12 cellular contexts compared by ENCODE assay signal in genomic region chr11:45879803-45880685, GRCh38. TPM values are rescaled to one million over a fixed set of nuclear protein-coding genes. Genes with fewer than 3 reads are reported as not detected.
DNase-seq lines count a peak whose midpoint lies in the region; ATAC-seq and TF ChIP-seq lines count a peak whose summit lies in the region.
"Had no signal": no experiment of that assay in that cellular context is flagged by ENCODE, and none has a peak within 500 bp of the region (broad histone marks: within the 10 kb centered on the region; RNA-seq: fewer than 3 reads in every experiment).

No MANE protein-coding gene starts in this region.

- H3K27ac ChIP-seq in RWPE1 (peak overlapping the region; percentile 64), uterus (peak overlapping the region; percentile 66 to 67)
- H3K27ac ChIP-seq: skin epidermis had no signal

- peaks cover 0 to 5% of the 10 kb centered on the region in 2 donors for H3K4me1 ChIP-seq in uterus

- H3K9me3 ChIP-seq in uterus = no peaks in the 10 kb centered on the region

- TF ChIP-seq CTCF in RWPE1 (conservative IDR thresholded peaks at IDR 0.05; ENCODE audit: low read depth) = no peak
- TF ChIP-seq CTCF in uterus (IDR thresholded peaks at IDR 0.05) = no peak

- TF ChIP-seq POLR2A in uterus (IDR thresholded peaks at IDR 0.05) = no peak

- H3K27me3 ChIP-seq in uterus = no peaks in the 10 kb centered on the region

- H3K4me3 ChIP-seq in uterus = no peak overlapping the region
- H3K4me3 ChIP-seq: skin epidermis had no signal

- intact Hi-C loops in uterus (cut with DNase I; ENCODE audit: low total_unique reads) = no loop called here

- POLR2A ChIA-PET in RWPE1 (lab: Yijun Ruan, JAX; ENCODE audit: low non-redundant PET) = no interaction called here

- ATAC-seq in GM18520 (IDR thresholded peaks at IDR 0.05; ENCODE audit: unreplicated experiment) = no peak
- no peak for ATAC-seq in GM18858 (IDR thresholded peaks at IDR 0.05; ENCODE audit: unreplicated experiment)

- no peaks in the 10 kb centered on the region for H3K36me3 ChIP-seq in uterus

- DNase-seq in NCI-H2171 treated with DMSO at 0.1 percent for 48 hours (lab: John Stamatoyannopoulos, UW) (peak; percentile 72), NCI-H2171 (lab: John Stamatoyannopoulos, UW) (no peak), RWPE1 (ENCODE audit: low spot score) (peak; percentile 76), foreskin melanocyte (peak; percentile 59), uterus (peak; percentile 47 to 77), activated gamma-delta T cell treated with Interleukin-2 at 50 U/mL for 16 hours (no peak)
- DNase-seq: aorta had no signal

- CTCF ChIA-PET in RWPE1 (lab: Yijun Ruan, JAX) = no interaction called here

RNA-seq across cellular contexts. Expression of gene MAPK8IP1, which starts 5.4 kb away (rescaled TPM):
- 10 to 100 TPM in 3 of 4 donors, 1 to 10 TPM in 1; 2.1 to 29.9 (median 20.0) TPM for total RNA-seq in uterus

RNA-seq across cellular contexts. Expression of gene FREY1, which starts 27.0 kb away (rescaled TPM):
- total RNA-seq in uterus = 1 to 10 TPM in 1 of 4 donors, not detected in 3; 1.6 TPM

RNA-seq across cellular contexts. Expression of gene CRY2, which starts 32.8 kb away (rescaled TPM):
- 10 to 100 TPM; 22.1 to 91.8 (median 61.0) TPM for total RNA-seq in uterus

RNA-seq across cellular contexts. Expression of gene PEX16, which starts 37.6 kb away (rescaled TPM):
- 10 to 100 TPM; 15.3 to 32.1 (median 27.6) TPM for total RNA-seq in uterus

RNA-seq across cellular contexts. Expression of gene LARGE2, which starts 42.4 kb away (rescaled TPM):
- 1 to 10 TPM in 2 of 4 donors, under 1 TPM in 1, not detected in 1; 0.64 to 4.4 (median 2.4) TPM for total RNA-seq in uterus
- total RNA-seq: myocyte; T-helper 1 cell treated with Interleukin-12 subunit alpha and Interleukin-12 subunit beta and Interleukin-4 antibody, amounts not matched to agents 30 ng/mL and 1 ng/mL, for 36 hours had no signal

Comparison
In these comparisons a context has a peak if more than half of its experiments do, and no peak if none do; other contexts are left out.
1. DNase-seq: peak in NCI-H2171 treated with DMSO at 0.1 percent for 48 hours (single experiment), RWPE1 (single experiment), foreskin melanocyte (single experiment) and uterus (2 of 2); none in NCI-H2171 (single experiment) and activated gamma-delta T cell treated with Interleukin-2 at 50 U/mL for 16 hours (single experiment).